Comparison of ENCODE assay signal across 8 cellular contexts in genomic region chr16:75516189-75516966, GRCh38. TPM values are rescaled to one million over a fixed set of nuclear protein-coding genes. Genes with fewer than 3 reads are reported as not detected.
DNase-seq lines count a peak whose midpoint lies in the region; ATAC-seq and TF ChIP-seq lines count a peak whose summit lies in the region.
"Not testable (repeated sequence)": the region's sequence is repeated elsewhere in the genome, so short reads cannot be mapped to it uniquely, and the experiment has no call there.

No MANE protein-coding gene starts in this region.

- ATAC-seq in GM18502 (IDR thresholded peaks at IDR 0.05; ENCODE audit: poor library complexity, unreplicated experiment) (peak; percentile 38), HG02981 (IDR thresholded peaks at IDR 0.05; ENCODE audit: unreplicated experiment) (peak; percentile 12)

- not testable (repeated sequence) for H3K4me1 ChIP-seq in OCI-LY7 (ENCODE audit: insufficient read depth, low read length, poor library complexity, severe bottlenecking); ectodermal cell (ENCODE audit: control insufficient read depth, insufficient read depth, low read length); uterus

- BruUV-seq in OCI-LY7 (replicated peaks; lab: Mats Ljungman, UMichigan) = not testable (repeated sequence)

- H3K27me3 ChIP-seq in ectodermal cell (ENCODE audit: control insufficient read depth, insufficient read depth, low read length, poor library complexity, severe bottlenecking); uterus: not testable (repeated sequence)

- intact Hi-C loops in OCI-LY7 (cut with micrococcal nuclease; ENCODE audit: unreplicated experiment); posterior cingulate gyrus (cut with DNase I); uterus (cut with DNase I; ENCODE audit: low total_unique reads): not testable (repeated sequence)

- WGBS in ectodermal cell, 2 experiments = 8 to 9% methylated on average over 42 of the region's 42 CpGs

- not testable (repeated sequence) for H3K9me2 ChIP-seq in OCI-LY7 (ENCODE audit: insufficient read depth, low read length)

- DNase-seq in OCI-LY7 (ENCODE audit: low spot score) (peak; percentile 5), islet precursor cell (peak; percentile 63), posterior cingulate gyrus (peak in 6 of 10 donors; percentile 11 to 87 (median 62)), uterus (peak in 1 of 2 donors; percentile 32)
- DNase-seq in activated T-cell treated with anti-CD3 and anti-CD28 coated beads, Interleukin-2, amount 50 U/mL, for 1 hour = peak; percentile 59

- TF ChIP-seq CTCF in OCI-LY7 (conservative IDR thresholded peaks at IDR 0.05; ENCODE audit: low read length); uterus (IDR thresholded peaks at IDR 0.05): not testable (repeated sequence)

- H3K9me3 ChIP-seq in OCI-LY7 (ENCODE audit: low read length); ectodermal cell (ENCODE audit: control insufficient read depth, low read length); uterus: not testable (repeated sequence)

- H2AFZ ChIP-seq in OCI-LY7 (ENCODE audit: low read length) = peak overlapping the region; percentile 85

- not testable (repeated sequence) for H3K27ac ChIP-seq in OCI-LY7 (ENCODE audit: low read depth, low read length, poor library complexity, severe bottlenecking); ectodermal cell (ENCODE audit: insufficient read depth, low read depth, low read length, poor library complexity, severe bottlenecking)
- H3K27ac ChIP-seq in uterus = peak overlapping the region; percentile 89 to 92

- CTCF ChIA-PET in OCI-LY7 (lab: Charles Lee; ENCODE audit: unreplicated experiment) = interaction anchor here (0.7 to 1.3 kb wide), 5 partner anchors 10 to 317 kb away, joined by 3 to 9 read pairs (median 5); partner anchors contain the start of gene ADAT1

- not testable (repeated sequence) for H4K20me1 ChIP-seq in OCI-LY7 (ENCODE audit: insufficient read depth, low read length)

- H3K4me3 ChIP-seq in OCI-LY7 (ENCODE audit: low read depth, low read length, poor library complexity, severe bottlenecking) (peak overlapping the region; percentile 77), ectodermal cell (ENCODE audit: insufficient read depth, low read depth, low read length) (peak overlapping the region; percentile 62), uterus (peak overlapping the region; percentile 66 to 74)

- POLR2A ChIA-PET in OCI-LY7 (lab: Charles Lee) = interaction anchor here (0.9 to 1.4 kb wide), 6 partner anchors 19 to 107 kb away, joined by 3 to 4 read pairs (median 3); partner anchors contain the start of gene ADAT1

- H3K36me3 ChIP-seq in OCI-LY7 (ENCODE audit: insufficient read depth, low read length); ectodermal cell (ENCODE audit: control insufficient read depth, insufficient read depth, low read length); uterus: not testable (repeated sequence)

- not testable (repeated sequence) for TF ChIP-seq POLR2A in uterus (IDR thresholded peaks at IDR 0.05)

- not testable (repeated sequence) for H3K79me2 ChIP-seq in OCI-LY7 (ENCODE audit: insufficient read depth, low read depth, low read length)

- H3K4me2 ChIP-seq in OCI-LY7 (ENCODE audit: low read length) = peak overlapping the region; percentile 71

RNA-seq across cellular contexts. Expression of gene CHST5, which starts 19.5 kb away (rescaled TPM):
- 0.19 and 0.54 TPM in 2 replicates for total RNA-seq in OCI-LY7 (2014; rRNA removed; shearing (Covaris generic))
- 0.10 and 0.89 TPM in 2 replicates for total RNA-seq in OCI-LY7 (2022)
- polyA plus RNA-seq in ectodermal cell (2013, experiment 1 of 4) = 0.24 TPM
- polyA plus RNA-seq in ectodermal cell (2013, experiment 2 of 4) = 0.34 TPM
- 0.27 TPM for polyA plus RNA-seq in ectodermal cell (2013, experiment 3 of 4)
- polyA plus RNA-seq in ectodermal cell (2013, experiment 4 of 4) = 0.89 TPM
- 1 to 10 TPM in 2 of 4 donors, not detected in 2; 1.0 to 2.0 TPM for total RNA-seq in uterus

RNA-seq across cellular contexts. Expression of gene CHST6, which starts 21.1 kb away (rescaled TPM):
- total RNA-seq in OCI-LY7 (2014; rRNA removed; shearing (Covaris generic)) = 0.06 TPM in 1 of 2 replicates, not detected in the other
- total RNA-seq in OCI-LY7 (2022) = 0.13 TPM in 1 of 2 replicates, not detected in the other
- polyA plus RNA-seq in ectodermal cell (2013, experiment 1 of 4) = 10.9 TPM
- 10.1 TPM for polyA plus RNA-seq in ectodermal cell (2013, experiment 2 of 4)
- polyA plus RNA-seq in ectodermal cell (2013, experiment 3 of 4) = 9.6 TPM
- 7.2 TPM for polyA plus RNA-seq in ectodermal cell (2013, experiment 4 of 4)
- total RNA-seq in uterus = 1 to 10 TPM in 1 of 4 donors, under 1 TPM in 1, not detected in 2; 0.52 to 4.4 TPM

RNA-seq across cellular contexts. Expression of gene TMEM231, which starts 39.7 kb away (rescaled TPM):
- 5.6 and 6.9 TPM in 2 replicates for total RNA-seq in OCI-LY7 (2014; rRNA removed; shearing (Covaris generic))
- total RNA-seq in OCI-LY7 (2022) (6.6 and 10.0 TPM in 2 replicates), uterus (10 to 100 TPM in 3 of 4 donors, 1 to 10 TPM in 1; 5.1 to 21.8 (median 15.2) TPM)
- polyA plus RNA-seq in ectodermal cell (2013, experiment 1 of 4) = 18.9 TPM
- 18.2 TPM for polyA plus RNA-seq in ectodermal cell (2013, experiment 2 of 4)
- 15.1 TPM for polyA plus RNA-seq in ectodermal cell (2013, experiment 3 of 4)
- 15.2 TPM for polyA plus RNA-seq in ectodermal cell (2013, experiment 4 of 4)

RNA-seq across cellular contexts. Expression of gene GABARAPL2, which starts 49.8 kb away (rescaled TPM):
- total RNA-seq in OCI-LY7 (2014; rRNA removed; shearing (Covaris generic)) = 37.0 and 57.7 TPM in 2 replicates
- total RNA-seq in OCI-LY7 (2022) (91.6 and 93.5 TPM in 2 replicates), uterus (10 to 100 TPM; 19.0 to 95.9 (median 79.5) TPM)
- 88.2 TPM for polyA plus RNA-seq in ectodermal cell (2013, experiment 1 of 4)
- 88.9 TPM for polyA plus RNA-seq in ectodermal cell (2013, experiment 2 of 4)
- polyA plus RNA-seq in ectodermal cell (2013, experiment 3 of 4) = 86.9 TPM
- 94.5 TPM for polyA plus RNA-seq in ectodermal cell (2013, experiment 4 of 4)

RNA-seq across cellular contexts. Expression of gene TMEM170A, which starts 51.9 kb away (rescaled TPM):
- 25.7 and 29.0 TPM in 2 replicates for total RNA-seq in OCI-LY7 (2014; rRNA removed; shearing (Covaris generic))
- 27.3 and 29.4 TPM in 2 replicates for total RNA-seq in OCI-LY7 (2022)
- 33.8 TPM for polyA plus RNA-seq in ectodermal cell (2013, experiment 1 of 4)
- polyA plus RNA-seq in ectodermal cell (2013, experiment 2 of 4) = 33.1 TPM
- 24.2 TPM for polyA plus RNA-seq in ectodermal cell (2013, experiment 3 of 4)
- 27.3 TPM for polyA plus RNA-seq in ectodermal cell (2013, experiment 4 of 4)
- 10 to 100 TPM in 3 of 4 donors, 1 to 10 TPM in 1; 10.0 to 69.5 (median 21.4) TPM for total RNA-seq in uterus
